Comparison of ENCODE assay signal across 8 cellular contexts in genomic region chr10:119650692-119651513, GRCh38. TPM values are rescaled to one million over a fixed set of nuclear protein-coding genes. Genes with fewer than 3 reads are reported as not detected.
DNase-seq lines count a peak whose midpoint lies in the region; ATAC-seq and TF ChIP-seq lines count a peak whose summit lies in the region.

Gene BAG3, plus strand, starts transcription at chr10:119651380. Its CDS starts 296 bp downstream, at chr10:119651676.

- no peaks in the 10 kb centered on the region for H3K27me3 ChIP-seq in kidney epithelial cell (ENCODE audit: control insufficient read depth, insufficient read depth, low read length)

- H3K4me1 Mint-ChIP-seq in activated CD4-positive, alpha-beta T cell treated with anti-CD3 and anti-CD28 coated beads for 36 hours = peaks cover 39% of the 10 kb centered on the region
- H3K4me1 Mint-ChIP-seq in chondrocyte (ENCODE audit: low read depth) = peaks cover 35% of the 10 kb centered on the region

- H3K27me3 Mint-ChIP-seq in activated CD4-positive, alpha-beta T cell treated with anti-CD3 and anti-CD28 coated beads for 36 hours = no peaks in the 10 kb centered on the region
- H3K27me3 Mint-ChIP-seq in chondrocyte (ENCODE audit: low read depth) = no peaks in the 10 kb centered on the region

- H3K9me3 Mint-ChIP-seq in activated CD4-positive, alpha-beta T cell treated with anti-CD3 and anti-CD28 coated beads for 36 hours (ENCODE audit: low read depth) = no peaks in the 10 kb centered on the region
- no peaks in the 10 kb centered on the region for H3K9me3 Mint-ChIP-seq in chondrocyte (ENCODE audit: low read depth)

- no peaks in the 10 kb centered on the region for H3K36me3 ChIP-seq in kidney epithelial cell (ENCODE audit: control insufficient read depth, insufficient read depth, low read length)

- CTCF ChIA-PET in activated CD4-positive, alpha-beta T cell treated with anti-CD3 and anti-CD28 coated beads for 36 hours (lab: Charles Lee) = interaction anchor here (0.6 to 1.2 kb wide), 5 partner anchors 49 to 172 kb away, joined by 3 to 4 read pairs (median 3); no protein-coding TSS in a partner anchor

- intact Hi-C loops in activated CD4-positive, alpha-beta T cell treated with anti-CD3 and anti-CD28 coated beads for 36 hours (cut with DNase I, micrococcal nuclease) = loop anchor here (1.0 to 10.0 kb wide), 12 partner anchors 36 to 894 kb away; partner anchors contain the start of genes RGS10 (in 2 of the 2), GRK5 (in 1 of the 2), INPP5F (in 1 of the 2) and MCMBP (in 1 of the 2)

- peak within 1 kb of the TSS; percentile 95 for H3K27ac Mint-ChIP-seq in activated CD4-positive, alpha-beta T cell treated with anti-CD3 and anti-CD28 coated beads for 36 hours
- peak within 1 kb of the TSS; percentile 91 for H3K27ac Mint-ChIP-seq in chondrocyte (ENCODE audit: unreplicated experiment)

- peaks cover 3% of the 10 kb centered on the region for H3K36me3 Mint-ChIP-seq in activated CD4-positive, alpha-beta T cell treated with anti-CD3 and anti-CD28 coated beads for 36 hours (ENCODE audit: low read depth)
- no peaks in the 10 kb centered on the region for H3K36me3 Mint-ChIP-seq in chondrocyte (ENCODE audit: low read depth)

- peak within 1 kb of the TSS; percentile 84 for H3K4me3 Mint-ChIP-seq in activated CD4-positive, alpha-beta T cell treated with anti-CD3 and anti-CD28 coated beads for 36 hours
- H3K4me3 Mint-ChIP-seq in chondrocyte (ENCODE audit: unreplicated experiment) = peak within 1 kb of the TSS; percentile 93

- DNase-seq in NCI-H524 (lab: John Stamatoyannopoulos, UW) (peak; percentile 20 to 69), NCI-H524 treated with DMSO at 0.1 percent for 48 hours (lab: John Stamatoyannopoulos, UW) (no peak), NCI-H2227 (lab: John Stamatoyannopoulos, UW; ENCODE audit: unreplicated experiment) (peak; percentile 85), chondrocyte (ENCODE audit: low spot score) (no peak), kidney epithelial cell (ENCODE audit: low read depth) (peak; percentile 59)
- peak; percentile 91 for DNase-seq in activated CD4-positive, alpha-beta T cell treated with anti-CD3 and anti-CD28 coated beads for 36 hours
- DNase-seq in stimulated activated CD4-positive, alpha-beta T cell treated with anti-CD3 and anti-CD28 coated beads, Interleukin-15, amount 100 ng/mL, for 24 hours = peak; percentile 84

- POLR2A ChIA-PET in activated CD4-positive, alpha-beta T cell treated with anti-CD3 and anti-CD28 coated beads for 36 hours (lab: Charles Lee) = interaction anchor here (1.0 kb wide), 1 partner anchor 54 kb away, joined by 3 read pairs; no protein-coding TSS in a partner anchor

- TF ChIP-seq CTCF in chondrocyte (IDR thresholded peaks at IDR 0.05) (no peak), kidney epithelial cell (IDR thresholded peaks at IDR 0.05; ENCODE audit: insufficient read depth, low read length, poor library complexity, severe bottlenecking) (no peak)

- H3K4me3 ChIP-seq in kidney epithelial cell (ENCODE audit: low read depth, low read length) = peak within 1 kb of the TSS; percentile 93

- peak; percentile 57 for ATAC-seq in HG02938 (IDR thresholded peaks at IDR 0.05; ENCODE audit: unreplicated experiment)
- peak; percentile 48 for ATAC-seq in activated CD4-positive, alpha-beta T cell treated with anti-CD3 and anti-CD28 coated beads for 36 hours

RNA-seq across cellular contexts. Expression of gene BAG3, which starts in this region (rescaled TPM):
- 10 to 100 TPM; 23.8 to 30.7 TPM for total RNA-seq in activated CD4-positive, alpha-beta T cell treated with anti-CD3 and anti-CD28 coated beads for 36 hours
- total RNA-seq in chondrocyte = 54.0 to 63.6 TPM (median 62.0 TPM) in 3 replicates
- 30.3 and 43.5 TPM in 2 replicates for total RNA-seq in kidney epithelial cell

Comparison
In these comparisons a context has a peak if more than half of its experiments do, and no peak if none do; other contexts are left out.
1. DNase-seq: peak in NCI-H524 (2 of 2), NCI-H2227 (single experiment), activated CD4-positive, alpha-beta T cell treated with anti-CD3 and anti-CD28 coated beads for 36 hours (single experiment), kidney epithelial cell (single experiment) and stimulated activated CD4-positive, alpha-beta T cell treated with anti-CD3 and anti-CD28 coated beads, Interleukin-15, amount 100 ng/mL, for 24 hours (single experiment); none in NCI-H524 treated with DMSO at 0.1 percent for 48 hours (single experiment) and chondrocyte (single experiment).